ENCODE assay signal across 8 cellular contexts in the genomic region with DNA sequence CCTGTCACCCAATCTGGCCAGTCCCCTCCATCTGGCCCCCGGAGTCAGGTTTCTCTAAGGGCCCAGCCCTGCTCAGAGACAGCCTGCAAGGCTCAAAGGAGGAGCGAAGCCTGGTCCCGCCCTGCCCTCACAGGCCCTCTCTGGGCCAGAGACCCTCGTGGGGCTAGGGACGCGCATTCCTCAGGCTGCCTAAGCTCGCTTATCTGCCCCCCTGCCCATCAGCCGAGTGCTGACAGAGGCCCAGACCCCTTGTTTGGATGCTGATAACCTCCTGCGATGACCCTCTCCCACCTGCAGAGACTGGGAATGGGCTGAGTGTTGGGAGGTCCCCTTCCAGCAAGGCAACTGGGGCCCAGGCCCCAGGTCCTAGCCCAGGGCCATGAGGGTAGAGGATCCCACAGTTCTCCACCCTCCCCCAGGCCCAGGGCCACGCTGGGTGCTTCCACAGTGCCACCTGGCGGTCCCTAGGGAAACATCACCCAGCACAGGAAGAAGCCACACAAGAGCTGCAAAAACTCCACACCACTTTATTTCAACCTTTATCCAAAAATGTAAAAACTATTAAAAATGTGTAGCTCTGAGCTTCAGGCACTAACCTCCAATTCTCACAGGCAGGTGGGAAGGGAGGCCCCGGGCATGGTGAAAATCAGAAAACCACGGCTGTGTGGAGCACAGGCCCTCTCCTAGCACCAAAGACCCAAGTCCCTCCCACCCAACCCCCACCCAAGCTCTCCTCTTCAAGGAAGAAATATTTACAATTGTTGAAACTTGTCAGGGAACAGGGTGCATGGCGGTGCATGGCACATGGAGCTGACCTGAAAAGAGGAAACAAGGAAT. TPM values are rescaled to one million over a fixed set of nuclear protein-coding genes. Genes with fewer than 3 reads are reported as not detected.
A peak's percentile ranks its signal among the peaks of the same experiment; 100 is the strongest.
DNase-seq lines count a peak whose midpoint lies in the region; ATAC-seq, FAIRE-seq and TF ChIP-seq lines count a peak whose summit lies in the region.

No MANE protein-coding gene starts in this region.

- H3K36me3 ChIP-seq in colonic mucosa = no peaks in the 10 kb centered on the region
- peaks cover 6 to 7% of the 10 kb centered on the region in 2 donors for H3K36me3 ChIP-seq in lung (ENCODE audit: control insufficient read depth in 2 of 2, insufficient read depth in 2 of 2, low read length in 2 of 2)

- WGBS in lung, 2 donors = 60 to 65% methylated on average over 14 of the region's 14 CpGs

- ATAC-seq in lung (ENCODE audit: insufficient read depth, low FRiP score) (peak; percentile 63), GM21515 (IDR thresholded peaks at IDR 0.05; ENCODE audit: unreplicated experiment) (no peak)

- H3K27ac ChIP-seq in colonic mucosa = no peak overlapping the region
- no peak overlapping the region for H3K27ac ChIP-seq in lung (ENCODE audit: low read depth in 1 of 2, low read length in 1 of 2)

- intact Hi-C loops in colonic mucosa (cut with DNase I) = loop anchor here (5.0 kb wide), 2 partner anchors 179 to 194 kb away; partner anchors contain the start of genes DPCD and POLL

- H3K9ac ChIP-seq in colonic mucosa (ENCODE audit: low read depth in 2 of 2, low read length in 2 of 2) = no peak overlapping the region

- peaks cover 5% of the 10 kb centered on the region for H3K27me3 ChIP-seq in colonic mucosa
- H3K27me3 ChIP-seq in lung (ENCODE audit: control insufficient read depth, insufficient read depth) = no peaks in the 10 kb centered on the region

- H3K4me3 ChIP-seq in colonic mucosa (no peak overlapping the region), lung (no peak overlapping the region)

- peak; percentile 89 for FAIRE-seq in GM19239 (lab: Jason Lieb, UNC)

- DNase-seq in AG20443 (ENCODE audit: low spot score) = peak; percentile 89
- DNase-seq in GM19239 (ENCODE audit: insufficient read length, low spot score) = peak; percentile 82
- DNase-seq in NCI-H2196 treated with DMSO at 0.1 percent for 48 hours (lab: John Stamatoyannopoulos, UW; ENCODE audit: unreplicated experiment) = peak; percentile 12
- peak; percentile 84 for DNase-seq in activated CD4-positive, alpha-beta T cell treated with anti-CD3 and anti-CD28 coated beads for 48 hours
- DNase-seq in colonic mucosa = peak; percentile 71
- DNase-seq in lung (ENCODE audit: low spot score) = peak; percentile 61
- peak; percentile 55 for DNase-seq in stimulated activated CD8-positive, alpha-beta memory T cell treated with anti-CD3 and anti-CD28 coated beads, Interleukin-15, amount 100 ng/mL, for 1 hour (ENCODE audit: low read depth)

- peaks cover 20% of the 10 kb centered on the region for H3K4me1 ChIP-seq in colonic mucosa
- H3K4me1 ChIP-seq in lung (ENCODE audit: control insufficient read depth in 2 of 2, insufficient read depth in 2 of 2, low read length in 2 of 2) = peaks cover 5 to 22% of the 10 kb centered on the region in 2 donors

- H3K9me3 ChIP-seq in colonic mucosa = no peaks in the 10 kb centered on the region
- no peaks in the 10 kb centered on the region for H3K9me3 ChIP-seq in lung (ENCODE audit: control insufficient read depth in 2 of 2, insufficient read depth in 1 of 2, low read length in 1 of 2)

- TF ChIP-seq CTCF in colonic mucosa (IDR thresholded peaks at IDR 0.05) (peak; percentile 90), lung (IDR thresholded peaks at IDR 0.05; ENCODE audit: control extremely low read depth, extremely low read depth) (peak; percentile 73)

RNA-seq across cellular contexts. Expression of gene NPM3, which starts 2.2 kb away (rescaled TPM):
- 10 to 100 TPM; 14.6 to 73.6 TPM for total RNA-seq in colonic mucosa
- 10 to 100 TPM; 18.1 to 25.6 TPM for total RNA-seq in lung
- polyA plus RNA-seq in lung = 10 to 100 TPM; 22.8 to 36.3 TPM

RNA-seq across cellular contexts. Expression of gene FGF8, which starts 5.1 kb away (rescaled TPM):
- total RNA-seq in colonic mucosa (not detected), lung (not detected)
- under 1 TPM in 1 of 2 donors, not detected in 1; 0.08 TPM for polyA plus RNA-seq in lung

RNA-seq across cellular contexts. Expression of gene OGA, which starts 37.2 kb away (rescaled TPM):
- total RNA-seq in colonic mucosa (10 to 100 TPM; 70.4 to 77.8 TPM), lung (100 to 1,000 TPM in 1 of 2 donors, 10 to 100 TPM in 1; 89.3 to 362 TPM)
- polyA plus RNA-seq in lung = 10 to 100 TPM; 45.7 to 50.1 TPM

Comparison
In these comparisons a context has a peak if more than half of its experiments do, and no peak if none do; other contexts are left out.
1. DNase-seq: peak in every context shown above with its lines; median percentile 89 in AG20443; 84 in activated CD4-positive, alpha-beta T cell treated with anti-CD3 and anti-CD28 coated beads for 48 hours; 82 in GM19239; 71 in colonic mucosa; 61 in lung; 55 in stimulated activated CD8-positive, alpha-beta memory T cell treated with anti-CD3 and anti-CD28 coated beads, Interleukin-15, amount 100 ng/mL, for 1 hour; 12 in NCI-H2196 treated with DMSO at 0.1 percent for 48 hours.